8 cellular contexts compared by ENCODE assay signal in the genomic region with DNA sequence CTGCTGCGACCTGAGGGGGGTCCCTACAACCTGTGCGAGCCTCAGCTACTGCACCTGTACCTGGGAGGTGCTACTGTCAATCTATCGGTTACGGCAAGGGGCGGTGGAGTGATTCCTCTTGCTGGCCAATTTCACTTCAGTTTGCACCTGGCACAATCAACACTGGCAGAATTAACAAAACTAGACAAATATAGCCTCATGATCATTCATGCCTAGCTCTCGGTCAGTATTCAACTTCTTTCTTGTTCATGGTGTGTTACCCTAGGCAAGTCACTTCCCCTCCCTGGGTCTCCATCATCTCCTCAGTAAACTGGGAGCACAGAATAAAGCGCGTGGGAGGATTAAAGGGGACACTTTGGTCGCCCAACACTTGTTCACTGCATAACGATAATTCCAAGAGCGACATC. TPM values are rescaled to one million over a fixed set of nuclear protein-coding genes. Genes with fewer than 3 reads are reported as not detected.
DNase-seq lines count a peak whose midpoint lies in the region; ATAC-seq and TF ChIP-seq lines count a peak whose summit lies in the region.

No MANE protein-coding gene starts in this region.

- H3K4me3 ChIP-seq in CD4-positive, CD25-positive, alpha-beta regulatory T cell (ENCODE audit: low read depth, low read length) = peak overlapping the region; percentile 94
- H3K4me3 ChIP-seq in astrocyte of the spinal cord (ENCODE audit: low read depth, low read length) = peak overlapping the region; percentile 82
- H3K4me3 ChIP-seq in mesendoderm (ENCODE audit: low read length) = peak overlapping the region; percentile 56

- H3K27me3 Mint-ChIP-seq in CD4-positive, CD25-positive, alpha-beta regulatory T cell = no peaks in the 10 kb centered on the region

- H2BK15ac ChIP-seq in mesendoderm (replicated peaks; ENCODE audit: low read depth) = no peak overlapping the region

- peak overlapping the region; percentile 4 for H3K23ac ChIP-seq in mesendoderm (ENCODE audit: low read length)

- no peak overlapping the region for H2AK5ac ChIP-seq in mesendoderm (ENCODE audit: low read length)

- H3K27me3 ChIP-seq in CD4-positive, CD25-positive, alpha-beta regulatory T cell (ENCODE audit: control insufficient read depth, insufficient read depth, low read length) = no peaks in the 10 kb centered on the region
- H3K27me3 ChIP-seq in mesendoderm (ENCODE audit: insufficient read depth, low read length, poor library complexity) = no peaks in the 10 kb centered on the region

- peak overlapping the region; percentile 93 to 99 (median 96) for H3K27ac Mint-ChIP-seq in CD4-positive, CD25-positive, alpha-beta regulatory T cell

- peaks cover 5 to 72% (median 43%) of the 10 kb centered on the region in 4 donors for H3K4me1 Mint-ChIP-seq in CD4-positive, CD25-positive, alpha-beta regulatory T cell

- peak overlapping the region; percentile 90 to 98 (median 98) for H3K4me3 Mint-ChIP-seq in CD4-positive, CD25-positive, alpha-beta regulatory T cell

- peak overlapping the region; percentile 93 for H3K4me2 ChIP-seq in mesendoderm (ENCODE audit: low read length)

- WGBS in mesendoderm (ENCODE audit: extremely low coverage, insufficient coverage, low lambda C conversion rate) = no CpG with 5 or more reads among the region's 11 CpGs

- H4K5ac ChIP-seq in mesendoderm (ENCODE audit: low read length) = no peak overlapping the region

- H3K36me3 ChIP-seq in CD4-positive, CD25-positive, alpha-beta regulatory T cell (ENCODE audit: control insufficient read depth, insufficient read depth, low read length) = peaks cover 16% of the 10 kb centered on the region
- peaks cover 3% of the 10 kb centered on the region for H3K36me3 ChIP-seq in mesendoderm (ENCODE audit: control insufficient read depth, insufficient read depth, low read length)

- H3K18ac ChIP-seq in mesendoderm (ENCODE audit: low read length) = no peak overlapping the region

- peaks cover 0 to 1% (median 0%) of the 10 kb centered on the region in 7 donors for H3K9me3 Mint-ChIP-seq in CD4-positive, CD25-positive, alpha-beta regulatory T cell

- TF ChIP-seq CTCF in astrocyte of the spinal cord (IDR thresholded peaks at IDR 0.05; ENCODE audit: low read depth, low read length) = no peak

- no peak overlapping the region for H3K4ac ChIP-seq in mesendoderm (ENCODE audit: low read depth, low read length)

- peaks cover 47% of the 10 kb centered on the region for H3K4me1 ChIP-seq in CD4-positive, CD25-positive, alpha-beta regulatory T cell (ENCODE audit: control insufficient read depth, insufficient read depth, low read length, poor library complexity, severe bottlenecking)
- peaks cover 5% of the 10 kb centered on the region for H3K4me1 ChIP-seq in mesendoderm (ENCODE audit: control insufficient read depth, low read depth, low read length)

- H3K9me3 ChIP-seq in CD4-positive, CD25-positive, alpha-beta regulatory T cell (ENCODE audit: control insufficient read depth in 2 of 2, low read length in 2 of 2) = no peaks in the 10 kb centered on the region

- H4K8ac ChIP-seq in mesendoderm (ENCODE audit: low read depth, low read length) = no peak overlapping the region

- in situ Hi-C loops in astrocyte of the spinal cord (cut with HindIII; ENCODE audit: low sequenced_read_pairs) (no loop called here), ACHN (cut with HindIII; ENCODE audit: low pct_ligation_motif_present, low pct_unique_long_range_greater_than_20kb, low sequenced_read_pairs) (no loop called here)

- DNase-seq in CD4-positive, CD25-positive, alpha-beta regulatory T cell = no peak
- DNase-seq in astrocyte of the spinal cord (ENCODE audit: low read depth, low spot score) = no peak
- no peak for DNase-seq in mesendoderm
- no peak for DNase-seq in SIG-M5 (lab: John Stamatoyannopoulos, UW)
- DNase-seq in ACHN = no peak
- no peak for DNase-seq in KG1 (lab: John Stamatoyannopoulos, UW)
- DNase-seq in epidermal melanocyte (ENCODE audit: insufficient read length, low spot score) = no peak

- peak overlapping the region; percentile 94 for H3K27ac ChIP-seq in CD4-positive, CD25-positive, alpha-beta regulatory T cell (ENCODE audit: insufficient read depth, low read length, poor library complexity, severe bottlenecking)
- peak overlapping the region; percentile 9 for H3K27ac ChIP-seq in mesendoderm (ENCODE audit: low read depth, low read length)

- H3K36me3 Mint-ChIP-seq in CD4-positive, CD25-positive, alpha-beta regulatory T cell = peaks cover 21% of the 10 kb centered on the region

- H3K79me2 ChIP-seq in mesendoderm (ENCODE audit: control insufficient read depth, insufficient read depth, low read length) = peaks cover 53% of the 10 kb centered on the region

- H3K56ac ChIP-seq in mesendoderm (ENCODE audit: low read length) = peak overlapping the region; percentile 88

- H2BK120ac ChIP-seq in mesendoderm (ENCODE audit: low read depth, low read length) = no peak overlapping the region

- H2BK5ac ChIP-seq in mesendoderm (ENCODE audit: low read length) = no peak overlapping the region

- H3K9ac ChIP-seq in mesendoderm (ENCODE audit: low read length) = peak overlapping the region; percentile 76

- H3K79me1 ChIP-seq in mesendoderm (ENCODE audit: low read length) = peaks cover 28% of the 10 kb centered on the region

- no peak for ATAC-seq in CD4-positive, CD25-positive, alpha-beta regulatory T cell (ENCODE audit: low read depth in 2 of 2)
- ATAC-seq in HG03060 (IDR thresholded peaks at IDR 0.05; ENCODE audit: low read depth, unreplicated experiment) = peak; percentile 12

RNA-seq across cellular contexts. Expression of a gene that starts 0.6 kb away (rescaled TPM):
- 26.9 TPM for total RNA-seq in CD4-positive, CD25-positive, alpha-beta regulatory T cell
- polyA plus RNA-seq in CD4-positive, CD25-positive, alpha-beta regulatory T cell = 10 to 100 TPM; 11.0 to 12.7 (median 11.1) TPM
- 24.9 TPM for polyA plus RNA-seq in mesendoderm (2013, experiment 1 of 2)
- 24.3 TPM for polyA plus RNA-seq in mesendoderm (2013, experiment 2 of 2)

RNA-seq across cellular contexts. Expression of a gene that starts 0.9 kb away (rescaled TPM):
- total RNA-seq in CD4-positive, CD25-positive, alpha-beta regulatory T cell = 252 TPM
- 1 to 10 TPM; 3.4 to 6.7 (median 4.9) TPM for polyA plus RNA-seq in CD4-positive, CD25-positive, alpha-beta regulatory T cell
- polyA plus RNA-seq in mesendoderm (2013, experiment 1 of 2) = 28.8 TPM
- 29.1 TPM for polyA plus RNA-seq in mesendoderm (2013, experiment 2 of 2)

RNA-seq across cellular contexts. Expression of a gene that starts 48.0 kb away (rescaled TPM):
- total RNA-seq in CD4-positive, CD25-positive, alpha-beta regulatory T cell = 2.3 TPM
- polyA plus RNA-seq in CD4-positive, CD25-positive, alpha-beta regulatory T cell = under 1 TPM in 3 of 4 donors, not detected in 1; 0.03 to 0.65 (median 0.06) TPM
- 2.1 TPM for polyA plus RNA-seq in mesendoderm (2013, experiment 1 of 2)
- polyA plus RNA-seq in mesendoderm (2013, experiment 2 of 2) = 2.3 TPM
